Comparison of ENCODE assay signal across 22 cellular contexts in genomic region chr4:90503677-90504076, GRCh38.
A peak's percentile ranks its signal among the peaks of the same experiment; 100 is the strongest.
DNase-seq lines count a peak whose midpoint lies in the region; ATAC-seq and TF ChIP-seq lines count a peak whose summit lies in the region.
"Had no signal": no experiment of that assay in that cellular context is flagged by ENCODE, and none has a peak within 500 bp of the region (broad histone marks: within the 10 kb centered on the region; RNA-seq: fewer than 3 reads in every experiment).

No MANE protein-coding gene starts in this region.

- no peaks in the 10 kb centered on the region for H3K27me3 ChIP-seq in breast epithelium
- no peaks in the 10 kb centered on the region for H3K27me3 ChIP-seq in PC-3 (ENCODE audit: low read length)
- H3K27me3 ChIP-seq in neural progenitor cell, result no peaks in the 10 kb centered on the region
- H3K27me3 ChIP-seq in testis, result no peaks in the 10 kb centered on the region
- H3K27me3 ChIP-seq in endodermal cell (ENCODE audit: control insufficient read depth, insufficient read depth, low read length, poor library complexity, severe bottlenecking), result no peaks in the 10 kb centered on the region

- H3K4me3 Mint-ChIP-seq in MCF 10A (ENCODE audit: unreplicated experiment) (no peak overlapping the region), neural progenitor cell (no peak overlapping the region), endodermal cell (no peak overlapping the region)
- H3K4me3 Mint-ChIP-seq: B cell; CD4-positive, CD25-positive, alpha-beta regulatory T cell; HFFc6 had no signal

- H3K36me3 Mint-ChIP-seq in MCF 10A (ENCODE audit: insufficient read depth, unreplicated experiment), result no peaks in the 10 kb centered on the region
- H3K36me3 Mint-ChIP-seq in neural progenitor cell, result peaks cover 4% of the 10 kb centered on the region
- peaks cover 2% of the 10 kb centered on the region for H3K36me3 Mint-ChIP-seq in endodermal cell (ENCODE audit: low read depth)
- H3K36me3 Mint-ChIP-seq: CD4-positive, CD25-positive, alpha-beta regulatory T cell had no signal

- H3F3A ChIP-seq in PC-3 (ENCODE audit: low read length, unreplicated experiment) (no peaks in the 10 kb centered on the region), neural progenitor cell (ENCODE audit: low read depth) (no peaks in the 10 kb centered on the region)

- H3K4me2 ChIP-seq in PC-3 (ENCODE audit: low read length) (no peak overlapping the region), neural progenitor cell (no peak overlapping the region)

- H3K4me3 ChIP-seq in breast epithelium (no peak overlapping the region), PC-3 (ENCODE audit: low read length) (no peak overlapping the region), neural progenitor cell (no peak overlapping the region), testis (no peak overlapping the region), endodermal cell (ENCODE audit: low read length) (no peak overlapping the region)
- H3K4me3 ChIP-seq: SK-N-MC had no signal

- TF ChIP-seq POLR2A in breast epithelium (IDR thresholded peaks at IDR 0.05) (no peak), testis (IDR thresholded peaks at IDR 0.05) (no peak)

- H3K4me1 Mint-ChIP-seq in MCF 10A (ENCODE audit: insufficient read depth, unreplicated experiment), result no peaks in the 10 kb centered on the region
- no peaks in the 10 kb centered on the region for H3K4me1 Mint-ChIP-seq in neural progenitor cell
- H3K4me1 Mint-ChIP-seq in endodermal cell, result no peaks in the 10 kb centered on the region
- H3K4me1 Mint-ChIP-seq: B cell; CD4-positive, CD25-positive, alpha-beta regulatory T cell had no signal

- CTCF ChIA-PET in MCF 10A (lab: Yijun Ruan, JAX) (no interaction called here), PC-3 (lab: Charles Lee) (no interaction called here)

- no peaks in the 10 kb centered on the region for H3K79me2 ChIP-seq in PC-3 (ENCODE audit: low read length)
- H3K79me2 ChIP-seq in neural progenitor cell (ENCODE audit: low read depth), result no peaks in the 10 kb centered on the region

- peaks cover 0 to 8% of the 10 kb centered on the region in 2 donors for H3K9me3 ChIP-seq in breast epithelium
- peaks cover 15% of the 10 kb centered on the region for H3K9me3 ChIP-seq in PC-3 (ENCODE audit: low read length)
- H3K9me3 ChIP-seq in neural progenitor cell (ENCODE audit: low read depth), result peaks cover 26% of the 10 kb centered on the region
- H3K9me3 ChIP-seq in testis, result no peaks in the 10 kb centered on the region
- peaks cover 54% of the 10 kb centered on the region for H3K9me3 ChIP-seq in endodermal cell (ENCODE audit: control insufficient read depth, low read length)

- no peak overlapping the region for H3K27ac Mint-ChIP-seq in MCF 10A (ENCODE audit: low read depth, unreplicated experiment)
- no peak overlapping the region for H3K27ac Mint-ChIP-seq in neural progenitor cell
- H3K27ac Mint-ChIP-seq in endodermal cell, result no peak overlapping the region
- H3K27ac Mint-ChIP-seq: B cell; CD4-positive, CD25-positive, alpha-beta regulatory T cell; HFFc6 had no signal

- H3K27me3 Mint-ChIP-seq in MCF 10A (ENCODE audit: insufficient read depth, unreplicated experiment) (no peaks in the 10 kb centered on the region), neural progenitor cell (ENCODE audit: insufficient read depth, low read depth) (no peaks in the 10 kb centered on the region), endodermal cell (ENCODE audit: insufficient read depth) (no peaks in the 10 kb centered on the region)
- H3K27me3 Mint-ChIP-seq: B cell; CD4-positive, CD25-positive, alpha-beta regulatory T cell had no signal

- no peaks in the 10 kb centered on the region for H3K9me2 ChIP-seq in PC-3 (replicated peaks; ENCODE audit: low read length)

- H3K9ac ChIP-seq in PC-3 (ENCODE audit: low read length) (no peak overlapping the region), neural progenitor cell (no peak overlapping the region), endodermal cell (ENCODE audit: extremely low read depth, low read length, poor library complexity, severe bottlenecking) (no peak overlapping the region)

- BruUV-seq in MCF 10A (replicated peaks; lab: Mats Ljungman, UMichigan), result no TSS peak
- no TSS peak for BruUV-seq in PC-3 (replicated peaks; lab: Mats Ljungman, UMichigan)

- intact Hi-C loops in MCF 10A (cut with micrococcal nuclease) (no loop called here), breast epithelium (cut with DNase I; ENCODE audit: low total_unique reads) (no loop called here), PC-3 (cut with micrococcal nuclease) (no loop called here), testis (cut with DNase I; ENCODE audit: low total_unique reads) (no loop called here)

- no peak overlapping the region for H3K27ac ChIP-seq in breast epithelium
- no peak overlapping the region for H3K27ac ChIP-seq in PC-3 (ENCODE audit: low read length)
- H3K27ac ChIP-seq in neural progenitor cell, result no peak overlapping the region
- H3K27ac ChIP-seq in testis, result no peak overlapping the region
- H3K27ac ChIP-seq in endodermal cell (ENCODE audit: low read depth, low read length), result no peak overlapping the region
- H3K27ac ChIP-seq: SK-N-MC had no signal

- POLR2A ChIA-PET in MCF 10A (lab: Yijun Ruan, JAX), result no interaction called here
- POLR2A ChIA-PET in PC-3 (lab: Charles Lee; ENCODE audit: unreplicated experiment), result no interaction called here

- no peak for TF ChIP-seq CTCF in MCF 10A (IDR thresholded peaks at IDR 0.05; ENCODE audit: unreplicated experiment)
- no peak for TF ChIP-seq CTCF in breast epithelium (IDR thresholded peaks at IDR 0.05)
- TF ChIP-seq CTCF in PC-3 (conservative IDR thresholded peaks at IDR 0.05; ENCODE audit: low read depth, low read length), result no peak
- no peak for TF ChIP-seq CTCF in neural progenitor cell (IDR thresholded peaks at IDR 0.05)
- TF ChIP-seq CTCF in testis (IDR thresholded peaks at IDR 0.05), result no peak
- no peak for TF ChIP-seq CTCF in endodermal cell (conservative IDR thresholded peaks at IDR 0.05)

- H3K9me3 Mint-ChIP-seq in MCF 10A (ENCODE audit: unreplicated experiment), result peaks cover 15% of the 10 kb centered on the region
- H3K9me3 Mint-ChIP-seq in neural progenitor cell, result peaks cover 33% of the 10 kb centered on the region
- peaks cover 59% of the 10 kb centered on the region for H3K9me3 Mint-ChIP-seq in endodermal cell

- 89 to 92% methylated on average over 2 of the region's 2 CpGs for WGBS in testis, 2 donors
- 78 to 95% methylated on average over 1 to 2 of the region's 2 CpGs for WGBS in endodermal cell (ENCODE audit: insufficient coverage in 1 of 2, insufficient read length in 1 of 2), 2 experiments

- no peaks in the 10 kb centered on the region for H4K20me1 ChIP-seq in PC-3 (ENCODE audit: low read length)
- no peaks in the 10 kb centered on the region for H4K20me1 ChIP-seq in neural progenitor cell (ENCODE audit: low read depth)

- no peak overlapping the region for H2AFZ ChIP-seq in PC-3 (ENCODE audit: low read length)
- no peak overlapping the region for H2AFZ ChIP-seq in neural progenitor cell (replicated peaks)

- in situ Hi-C loops in KBM-7 (cut with MboI; ENCODE audit: low pct_unique_long_range_greater_than_20kb, low sequenced_read_pairs), result no loop called here

- DNase-seq in MCF 10A (ENCODE audit: unreplicated experiment), result peak; percentile 12
- no peak for DNase-seq in breast epithelium (ENCODE audit: low spot score in 2 of 2)
- peak; percentile 3 for DNase-seq in KBM-7
- DNase-seq in PC-3, result peak; percentile 12
- DNase-seq in neural progenitor cell (ENCODE audit: low spot score), result peak; percentile 25
- DNase-seq in testis, result no peak
- DNase-seq in stimulated activated CD4-positive, alpha-beta T cell treated with anti-CD3 and anti-CD28 coated beads, Interleukin-4, amount 100 ng/mL, for 24 hours, result no peak
- no peak for DNase-seq in endodermal cell
- DNase-seq: Caco-2; CD4-positive, CD25-positive, alpha-beta regulatory T cell; DMS79 treated with DMSO at 0.1 percent for 48 hours; GDM1; GOT3; HFFc6; Karpas-422; MV-4-11; NCI-H146; NCI-H2081; NCI-H226 had no signal

- H3K36me3 ChIP-seq in breast epithelium, result no peaks in the 10 kb centered on the region
- H3K36me3 ChIP-seq in PC-3 (ENCODE audit: low read depth, low read length), result peaks cover 10% of the 10 kb centered on the region; the same call in 1 of the 2 replicates
- H3K36me3 ChIP-seq in neural progenitor cell, result no peaks in the 10 kb centered on the region
- no peaks in the 10 kb centered on the region for H3K36me3 ChIP-seq in testis (ENCODE audit: low read depth, missing control alignments)
- no peaks in the 10 kb centered on the region for H3K36me3 ChIP-seq in endodermal cell (ENCODE audit: control insufficient read depth, insufficient read depth, low read length)

- no peaks in the 10 kb centered on the region for H3K4me1 ChIP-seq in breast epithelium
- H3K4me1 ChIP-seq in PC-3 (ENCODE audit: insufficient read depth, low read length), result no peaks in the 10 kb centered on the region
- no peaks in the 10 kb centered on the region for H3K4me1 ChIP-seq in neural progenitor cell
- no peaks in the 10 kb centered on the region for H3K4me1 ChIP-seq in testis
- no peaks in the 10 kb centered on the region for H3K4me1 ChIP-seq in endodermal cell (ENCODE audit: control insufficient read depth, insufficient read depth, low read length)
- H3K4me1 ChIP-seq: Caco-2 had no signal

- ATAC-seq in PC-3, result no peak
- ATAC-seq: Right ventricle myocardium inferior had no signal

Comparison
In these comparisons a context has a peak if more than half of its experiments do, and no peak if none do; other contexts are left out.
1. DNase-seq: peak in MCF 10A (single experiment), KBM-7 (single experiment), PC-3 (single experiment) and neural progenitor cell (single experiment); none in breast epithelium (0 of 2), testis (single experiment), stimulated activated CD4-positive, alpha-beta T cell treated with anti-CD3 and anti-CD28 coated beads, Interleukin-4, amount 100 ng/mL, for 24 hours (single experiment) and endodermal cell (single experiment).